Comparison of ENCODE assay signal across 21 cellular contexts in genomic region chr3:65005481-65005880, GRCh38.
DNase-seq lines count a peak whose midpoint lies in the region; ATAC-seq and TF ChIP-seq lines count a peak whose summit lies in the region.
"Had no signal": no experiment of that assay in that cellular context is flagged by ENCODE, and none has a peak within 500 bp of the region (broad histone marks: within the 10 kb centered on the region; RNA-seq: fewer than 3 reads in every experiment).

No MANE protein-coding gene starts in this region.

- H3K9me3 Mint-ChIP-seq in neural progenitor cell, result no peaks in the 10 kb centered on the region

- ATAC-seq in SK-N-SH treated with all-trans-retinoic acid at 6 μM for 48 hours (peak; percentile 60), GM21576 (IDR thresholded peaks at IDR 0.05; ENCODE audit: unreplicated experiment) (no peak), GM18870 (IDR thresholded peaks at IDR 0.05; ENCODE audit: unreplicated experiment) (no peak)
- ATAC-seq: activated T-cell treated with anti-CD3 and anti-CD28 coated beads, Interleukin-2, amount 50 U/mL, for 72 hours; CD8-positive, alpha-beta T cell; stimulated activated naive B cell treated with anti-CD40 and anti-IgM and Interleukin-4, amounts not matched to agents 10 μg/mL and 1 μg/mL and 100 μg/mL, for 72 hours; T-cell had no signal

- H3K27me3 ChIP-seq in neural progenitor cell, result no peaks in the 10 kb centered on the region
- H3K27me3 ChIP-seq: testis had no signal

- H4K20me1 ChIP-seq in neural progenitor cell (ENCODE audit: low read depth), result no peaks in the 10 kb centered on the region

- peaks cover 32% of the 10 kb centered on the region for H3K4me1 Mint-ChIP-seq in neural progenitor cell
- H3K4me1 Mint-ChIP-seq: activated naive CD4-positive, alpha-beta T cell treated with anti-CD3 and anti-CD28 coated beads, Interleukin-2, amount 10 ng/mL, durations not matched to agents 7 days and 5 days; stimulated activated naive B cell treated with anti-CD40 and anti-IgM and Interleukin-4, amounts not matched to agents 10 μg/mL and 1 μg/mL and 100 μg/mL, for 72 hours; T-cell had no signal

- no peak overlapping the region for H3K9ac ChIP-seq in neural progenitor cell

- H3K4me2 ChIP-seq in neural progenitor cell, result no peak overlapping the region

- H3K4me3 ChIP-seq in neural progenitor cell, result no peak overlapping the region
- H3K4me3 ChIP-seq: testis had no signal

- H3K36me3 ChIP-seq in neural progenitor cell, result no peaks in the 10 kb centered on the region

- H2AFZ ChIP-seq in neural progenitor cell (replicated peaks), result no peak overlapping the region

- H3K4me1 ChIP-seq in neural progenitor cell, result no peaks in the 10 kb centered on the region
- H3K4me1 ChIP-seq: testis had no signal

- no peaks in the 10 kb centered on the region for H3F3A ChIP-seq in neural progenitor cell (ENCODE audit: low read depth)

- no peak for TF ChIP-seq CTCF in neural progenitor cell (IDR thresholded peaks at IDR 0.05)

- no peak overlapping the region for H3K27ac ChIP-seq in neural progenitor cell
- H3K27ac ChIP-seq: testis had no signal

- no peaks in the 10 kb centered on the region for H3K9me3 ChIP-seq in neural progenitor cell (ENCODE audit: low read depth)
- H3K9me3 ChIP-seq: testis had no signal

- no peaks in the 10 kb centered on the region for H3K36me3 Mint-ChIP-seq in neural progenitor cell
- H3K36me3 Mint-ChIP-seq: activated naive CD4-positive, alpha-beta T cell treated with anti-CD3 and anti-CD28 coated beads, Interleukin-2, amount 10 ng/mL, durations not matched to agents 7 days and 5 days; CD8-positive, alpha-beta T cell; stimulated activated naive B cell treated with anti-CD40 and anti-IgM and Interleukin-4, amounts not matched to agents 10 μg/mL and 1 μg/mL and 100 μg/mL, for 72 hours; T-cell had no signal

- no peaks in the 10 kb centered on the region for H3K79me2 ChIP-seq in neural progenitor cell (ENCODE audit: low read depth)

- H3K27me3 Mint-ChIP-seq in neural progenitor cell (ENCODE audit: insufficient read depth, low read depth), result no peaks in the 10 kb centered on the region
- H3K27me3 Mint-ChIP-seq: activated naive CD4-positive, alpha-beta T cell treated with anti-CD3 and anti-CD28 coated beads, Interleukin-2, amount 10 ng/mL, durations not matched to agents 7 days and 5 days; stimulated activated naive B cell treated with anti-CD40 and anti-IgM and Interleukin-4, amounts not matched to agents 10 μg/mL and 1 μg/mL and 100 μg/mL, for 72 hours; T-cell had no signal

- peak overlapping the region; percentile 11 for H3K27ac Mint-ChIP-seq in neural progenitor cell
- H3K27ac Mint-ChIP-seq: activated naive CD4-positive, alpha-beta T cell treated with anti-CD3 and anti-CD28 coated beads, Interleukin-2, amount 10 ng/mL, durations not matched to agents 7 days and 5 days; activated T-cell treated with anti-CD3 and anti-CD28 coated beads, Interleukin-2, amount 50 U/mL, for 72 hours; CD8-positive, alpha-beta T cell; stimulated activated naive B cell treated with anti-CD40 and anti-IgM and Interleukin-4, amounts not matched to agents 10 μg/mL and 1 μg/mL and 100 μg/mL, for 72 hours; T-cell had no signal

- DNase-seq in EL (peak; percentile 39), foreskin melanocyte (peak; percentile 26), neural progenitor cell (ENCODE audit: low spot score) (no peak), cerebellar cortex (ENCODE audit: low spot score) (no peak), GOT3 (lab: John Stamatoyannopoulos, UW) (no peak)
- DNase-seq: activated naive CD4-positive, alpha-beta T cell treated with anti-CD3 and anti-CD28 coated beads, Interleukin-2, amount 10 ng/mL, durations not matched to agents 7 days and 5 days; activated T-cell treated with anti-CD3 and anti-CD28 coated beads, Interleukin-2, amount 50 U/mL, for 72 hours; CD8-positive, alpha-beta T cell; central memory CD4-positive, alpha-beta T cell; DMS153; KG1; NCI-H146; NCI-H2171 treated with DMSO at 0.1 percent for 48 hours; NCI-H526 treated with DMSO at 0.1 percent for 48 hours; stimulated activated CD4-positive, alpha-beta T cell treated with anti-CD3 and anti-CD28 coated beads, Interleukin-2, amount 100 ng/mL, for 48 hours; stimulated activated naive B cell treated with anti-CD40 and anti-IgM and Interleukin-4, amounts not matched to agents 10 μg/mL and 1 μg/mL and 100 μg/mL, for 72 hours; T-cell; testis had no signal

- no peak overlapping the region for H3K4me3 Mint-ChIP-seq in neural progenitor cell
- H3K4me3 Mint-ChIP-seq: activated naive CD4-positive, alpha-beta T cell treated with anti-CD3 and anti-CD28 coated beads, Interleukin-2, amount 10 ng/mL, durations not matched to agents 7 days and 5 days; activated T-cell treated with anti-CD3 and anti-CD28 coated beads, Interleukin-2, amount 50 U/mL, for 72 hours; CD8-positive, alpha-beta T cell; stimulated activated naive B cell treated with anti-CD40 and anti-IgM and Interleukin-4, amounts not matched to agents 10 μg/mL and 1 μg/mL and 100 μg/mL, for 72 hours; T-cell had no signal

TF ChIP-seq in SK-N-SH treated with all-trans-retinoic acid at 6 μM for 48 hours, 23 proteins besides CTCF, POLR2A, EP300 and RAD21 (continues in another document):
- TF ChIP-seq SNAI2 (CRISPR knock-in tag; IDR thresholded peaks at IDR 0.05) (no peak), ZFP30 (CRISPR knock-in tag; IDR thresholded peaks at IDR 0.05) (no peak), PPARA (CRISPR knock-in tag; IDR thresholded peaks at IDR 0.05; ENCODE audit: borderline replicate concordance) (no peak), CREB5 (CRISPR knock-in tag; IDR thresholded peaks at IDR 0.05; ENCODE audit: low read depth) (no peak), TOX (CRISPR knock-in tag; IDR thresholded peaks at IDR 0.05; ENCODE audit: borderline replicate concordance) (no peak), ZFP3 (CRISPR knock-in tag; IDR thresholded peaks at IDR 0.05) (no peak), CSDC2 (CRISPR knock-in tag; IDR thresholded peaks at IDR 0.05) (no peak), RARB (CRISPR knock-in tag; IDR thresholded peaks at IDR 0.05) (no peak), ZNF8 (CRISPR knock-in tag; IDR thresholded peaks at IDR 0.05) (no peak), ZNF565 (CRISPR knock-in tag; conservative IDR thresholded peaks at IDR 0.05; ENCODE audit: low read depth) (no peak), BACH2 (CRISPR knock-in tag; IDR thresholded peaks at IDR 0.05; ENCODE audit: borderline replicate concordance) (no peak), TCF4 (CRISPR knock-in tag; IDR thresholded peaks at IDR 0.05; ENCODE audit: borderline replicate concordance) (no peak), ESRRG (CRISPR knock-in tag; IDR thresholded peaks at IDR 0.05) (no peak), ZNF70 (CRISPR knock-in tag; IDR thresholded peaks at IDR 0.05) (no peak), TSHZ2 (CRISPR knock-in tag; IDR thresholded peaks at IDR 0.05) (no peak), PATZ1 (CRISPR knock-in tag; IDR thresholded peaks at IDR 0.05; ENCODE audit: borderline replicate concordance) (no peak), ISL1 (CRISPR knock-in tag; IDR thresholded peaks at IDR 0.05) (no peak), GLIS3 (CRISPR knock-in tag; IDR thresholded peaks at IDR 0.05) (no peak)

Comparison
In these comparisons a context has a peak if more than half of its experiments do, and no peak if none do; other contexts are left out.
1. DNase-seq: peak in EL (single experiment) and foreskin melanocyte (single experiment); none in neural progenitor cell (single experiment), cerebellar cortex (single experiment) and GOT3 (single experiment).